Comparison of ENCODE assay signal across 9 cellular contexts in the genomic region with DNA sequence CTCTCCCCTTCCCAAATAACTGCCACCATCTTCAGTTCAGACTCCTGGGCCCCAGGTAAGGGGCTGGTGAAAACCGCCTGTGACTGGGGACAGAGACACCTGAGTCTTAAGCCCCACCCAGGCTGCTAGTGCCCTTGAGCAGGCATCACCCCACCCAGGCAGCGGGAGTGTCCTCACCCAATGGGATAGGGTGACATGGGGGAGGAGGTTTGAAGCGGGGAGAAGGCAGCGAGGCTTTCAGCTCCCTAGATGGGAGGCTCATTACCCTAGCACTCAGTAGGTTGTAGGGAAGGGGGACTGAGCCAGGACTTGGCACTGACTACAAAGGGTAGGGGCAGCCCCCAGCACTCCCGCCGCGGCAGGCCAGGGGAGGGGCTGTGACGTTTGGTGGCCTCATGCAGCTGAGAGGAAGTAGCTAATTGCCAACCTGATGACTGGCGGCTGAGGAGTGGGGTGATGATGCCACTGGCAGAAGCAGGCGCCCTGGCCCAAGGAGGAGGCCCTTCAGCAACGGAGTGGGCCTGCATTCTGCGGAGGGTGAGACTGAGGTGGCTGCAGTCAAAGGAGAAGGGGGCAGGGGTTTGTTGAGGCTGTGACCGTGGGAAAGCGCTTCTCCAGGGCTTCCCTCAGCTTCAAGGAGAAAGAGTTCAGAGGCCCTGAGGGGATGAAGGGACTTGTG.
DNase-seq lines count a peak whose midpoint lies in the region; ATAC-seq, FAIRE-seq and TF ChIP-seq lines count a peak whose summit lies in the region.
"Had no signal": no experiment of that assay in that cellular context is flagged by ENCODE, and none has a peak within 500 bp of the region (broad histone marks: within the 10 kb centered on the region; RNA-seq: fewer than 3 reads in every experiment).

No MANE protein-coding gene starts in this region.

- WGBS in esophagus squamous epithelium, 2 donors = 64 to 66% methylated on average over 6 to 11 of the region's 14 CpGs

- H3K36me3 ChIP-seq in bronchial epithelial cell (ENCODE audit: control insufficient read depth, insufficient read depth, low read length) = no peaks in the 10 kb centered on the region
- no peaks in the 10 kb centered on the region for H3K36me3 ChIP-seq in esophagus squamous epithelium

- H3K9me3 ChIP-seq in esophagus squamous epithelium = no peaks in the 10 kb centered on the region

- DNase-seq in DMS153 treated with DMSO at 0.1 percent for 48 hours (lab: John Stamatoyannopoulos, UW; ENCODE audit: unreplicated experiment) = peak; percentile 46
- peak; percentile 59 for DNase-seq in NCI-H2196 treated with DMSO at 0.1 percent for 48 hours (lab: John Stamatoyannopoulos, UW; ENCODE audit: unreplicated experiment)
- DNase-seq in bronchial epithelial cell (ENCODE audit: low read depth) = peak; percentile 49
- DNase-seq in stimulated activated CD8-positive, alpha-beta memory T cell treated with anti-CD3 and anti-CD28 coated beads, Interleukin-4, amount 100 ng/mL, for 48 hours = peak; percentile 70
- no peak for DNase-seq in NCI-H1694 treated with DMSO at 0.1 percent for 48 hours (lab: John Stamatoyannopoulos, UW)
- DNase-seq in esophagus squamous epithelium (lab: John Stamatoyannopoulos, UW) = no peak
- DNase-seq in ACHN = no peak

- peaks cover 14 to 19% (median 17%) of the 10 kb centered on the region in 3 donors for H3K4me1 ChIP-seq in esophagus squamous epithelium

- peak; percentile 39 for ATAC-seq in GM21423 (IDR thresholded peaks at IDR 0.05; ENCODE audit: unreplicated experiment)

- TF ChIP-seq POLR2A in esophagus squamous epithelium (IDR thresholded peaks at IDR 0.05) = no peak

- H3K27me3 ChIP-seq in bronchial epithelial cell (ENCODE audit: control insufficient read depth, insufficient read depth, low read length) (no peaks in the 10 kb centered on the region), esophagus squamous epithelium (peaks cover 0 to 53% (median 3%) of the 10 kb centered on the region in 4 donors)

- H3K4me3 ChIP-seq in bronchial epithelial cell (ENCODE audit: low read depth, low read length) (peak overlapping the region; percentile 6), esophagus squamous epithelium (no peak overlapping the region)

- TF ChIP-seq CTCF in bronchial epithelial cell (IDR thresholded peaks at IDR 0.05; ENCODE audit: insufficient read depth, low read length, severe bottlenecking) (no peak), esophagus squamous epithelium (IDR thresholded peaks at IDR 0.05) (no peak)

- intact Hi-C loops in esophagus squamous epithelium (cut with DNase I) = no loop called here

- no peak overlapping the region for H3K27ac ChIP-seq in esophagus squamous epithelium
- H3K27ac ChIP-seq: parathyroid adenoma had no signal

- FAIRE-seq in bronchial epithelial cell (lab: Jason Lieb, UNC) = no peak

- in situ Hi-C loops in ACHN (cut with HindIII; ENCODE audit: low pct_ligation_motif_present, low pct_unique_long_range_greater_than_20kb, low sequenced_read_pairs) = no loop called here

Comparison
In these comparisons a context has a peak if more than half of its experiments do, and no peak if none do; other contexts are left out.
1. DNase-seq: peak in DMS153 treated with DMSO at 0.1 percent for 48 hours (single experiment), NCI-H2196 treated with DMSO at 0.1 percent for 48 hours (single experiment), bronchial epithelial cell (single experiment) and stimulated activated CD8-positive, alpha-beta memory T cell treated with anti-CD3 and anti-CD28 coated beads, Interleukin-4, amount 100 ng/mL, for 48 hours (single experiment); none in NCI-H1694 treated with DMSO at 0.1 percent for 48 hours (single experiment), esophagus squamous epithelium (single experiment) and ACHN (single experiment).